In genomic region chr17:9021158-9021984, GRCh38 we compare ENCODE assay signal across 7 cellular contexts. TPM values are rescaled to one million over a fixed set of nuclear protein-coding genes. Genes with fewer than 3 reads are reported as not detected.
DNase-seq lines count a peak whose midpoint lies in the region; ATAC-seq, FAIRE-seq and TF ChIP-seq lines count a peak whose summit lies in the region.

Gene NTN1 (plus strand): TSS chr17:9021510. CDS start chr17:9022374, 864 bp downstream.

- H3K27me3 ChIP-seq in bronchial epithelial cell (ENCODE audit: control insufficient read depth, insufficient read depth, low read length) (peaks cover 36% of the 10 kb centered on the region), kidney epithelial cell (ENCODE audit: control insufficient read depth, insufficient read depth, low read length) (peaks cover 51% of the 10 kb centered on the region)

- H3K27me3 Mint-ChIP-seq in T-helper 2 cell treated with Interferon-gamma antibody and Interleukin-4, amounts not matched to agents 5 μg/mL and 100 μg/mL, for 36 hours (ENCODE audit: low read depth) = peaks cover 58% of the 10 kb centered on the region

- peak within 1 kb of the TSS; percentile 66 for H3K4me3 Mint-ChIP-seq in T-helper 2 cell treated with Interferon-gamma antibody and Interleukin-4, amounts not matched to agents 5 μg/mL and 100 μg/mL, for 36 hours

- H3K36me3 Mint-ChIP-seq in T-helper 2 cell treated with Interferon-gamma antibody and Interleukin-4, amounts not matched to agents 5 μg/mL and 100 μg/mL, for 36 hours (ENCODE audit: low read depth) = no peaks in the 10 kb centered on the region

- no peak for TF ChIP-seq CTCF in bronchial epithelial cell (IDR thresholded peaks at IDR 0.05; ENCODE audit: insufficient read depth, low read length, severe bottlenecking)
- TF ChIP-seq CTCF in kidney epithelial cell (IDR thresholded peaks at IDR 0.05; ENCODE audit: insufficient read depth, low read length, poor library complexity, severe bottlenecking) = no peak

- ATAC-seq in GM18867 (IDR thresholded peaks at IDR 0.05; ENCODE audit: unreplicated experiment) (peak; percentile 61), HG03108 (IDR thresholded peaks at IDR 0.05; ENCODE audit: unreplicated experiment) (peak; percentile 50)

- H3K4me3 ChIP-seq in bronchial epithelial cell (ENCODE audit: low read depth, low read length) (peak within 1 kb of the TSS; percentile 36), kidney epithelial cell (ENCODE audit: low read depth, low read length) (peak within 1 kb of the TSS; percentile 40)

- no peak for FAIRE-seq in bronchial epithelial cell (lab: Jason Lieb, UNC)

- H3K27ac Mint-ChIP-seq in T-helper 2 cell treated with Interferon-gamma antibody and Interleukin-4, amounts not matched to agents 5 μg/mL and 100 μg/mL, for 36 hours = no peak within 1 kb of the TSS

- H3K9me3 Mint-ChIP-seq in T-helper 2 cell treated with Interferon-gamma antibody and Interleukin-4, amounts not matched to agents 5 μg/mL and 100 μg/mL, for 36 hours = no peaks in the 10 kb centered on the region

- peak; percentile 70 for DNase-seq in T-helper 2 cell treated with Interferon-gamma antibody and Interleukin-4, amounts not matched to agents 5 μg/mL and 100 μg/mL, for 36 hours (ENCODE audit: low spot score)
- DNase-seq in bronchial epithelial cell (ENCODE audit: low read depth) (no peak), kidney epithelial cell (ENCODE audit: low read depth) (no peak), KG1 (lab: John Stamatoyannopoulos, UW) (no peak)
- peak; percentile 47 to 64 for DNase-seq in stimulated activated CD4-positive, alpha-beta T cell treated with anti-CD3 and anti-CD28 coated beads, Interleukin-1b, Interleukin-23, amount 100 ng/mL, for 4 hours (ENCODE audit: low read depth in 2 of 2)

- H3K36me3 ChIP-seq in bronchial epithelial cell (ENCODE audit: control insufficient read depth, insufficient read depth, low read length) (no peaks in the 10 kb centered on the region), kidney epithelial cell (ENCODE audit: control insufficient read depth, insufficient read depth, low read length) (no peaks in the 10 kb centered on the region)

- H3K4me1 Mint-ChIP-seq in T-helper 2 cell treated with Interferon-gamma antibody and Interleukin-4, amounts not matched to agents 5 μg/mL and 100 μg/mL, for 36 hours (ENCODE audit: low read depth) = peaks cover 3% of the 10 kb centered on the region

RNA-seq across cellular contexts. Expression of gene NTN1, which starts in this region (rescaled TPM):
- total RNA-seq in bronchial epithelial cell (under 0.01 and 0.51 TPM in 2 replicates), kidney epithelial cell (15.2 and 20.5 TPM in 2 replicates)

Comparison
In these comparisons a context has a peak if more than half of its experiments do, and no peak if none do; other contexts are left out.
1. RNA of gene NTN1 (total RNA-seq): 15.2 to 20.5 TPM in kidney epithelial cell; under 0.01 to 0.51 TPM in bronchial epithelial cell; every median in the first group is over 10 times any median in the second.
2. DNase-seq: peak in T-helper 2 cell treated with Interferon-gamma antibody and Interleukin-4, amounts not matched to agents 5 μg/mL and 100 μg/mL, for 36 hours (single experiment) and stimulated activated CD4-positive, alpha-beta T cell treated with anti-CD3 and anti-CD28 coated beads, Interleukin-1b, Interleukin-23, amount 100 ng/mL, for 4 hours (2 of 2); none in bronchial epithelial cell (single experiment), kidney epithelial cell (single experiment) and KG1 (single experiment).